9 cellular contexts compared by ENCODE assay signal in the genomic region with DNA sequence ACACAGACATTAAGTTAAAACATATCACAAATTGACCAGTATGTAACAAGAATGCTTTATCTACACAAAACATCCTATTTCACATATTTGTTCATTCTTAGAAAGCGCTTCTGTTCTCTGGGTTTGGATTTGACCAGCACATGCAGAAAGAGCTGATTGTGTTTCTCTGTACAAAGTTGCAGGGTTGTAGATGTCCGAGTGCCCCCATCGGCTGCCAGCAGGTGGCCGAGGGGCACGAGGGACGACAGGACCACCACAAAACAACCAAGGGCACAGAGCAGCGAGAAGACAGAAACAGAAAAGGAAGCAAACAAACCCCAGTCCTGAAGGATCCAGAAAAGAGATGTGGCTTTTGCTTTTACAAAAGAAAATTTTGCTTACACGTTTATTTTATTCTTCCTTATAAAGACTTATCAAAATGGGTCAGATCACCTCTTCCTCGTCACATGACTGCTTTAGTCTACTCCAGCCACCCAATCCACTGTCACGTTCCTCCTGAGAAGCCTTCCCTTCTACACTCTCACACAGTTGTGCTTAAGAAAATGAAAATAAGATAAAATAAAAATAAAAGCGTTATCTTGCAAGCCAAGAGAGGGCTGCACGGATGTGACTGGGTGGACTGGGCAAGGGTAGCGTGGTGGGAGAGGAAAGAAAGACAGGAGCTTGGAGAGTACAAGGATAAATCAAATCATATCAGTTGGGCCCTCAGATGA. TPM values are rescaled to one million over a fixed set of nuclear protein-coding genes. Genes with fewer than 3 reads are reported as not detected.
DNase-seq lines count a peak whose midpoint lies in the region; ATAC-seq and TF ChIP-seq lines count a peak whose summit lies in the region.
"Had no signal": no experiment of that assay in that cellular context is flagged by ENCODE, and none has a peak within 500 bp of the region (broad histone marks: within the 10 kb centered on the region; RNA-seq: fewer than 3 reads in every experiment).

No MANE protein-coding gene starts in this region.

- H3K27me3 Mint-ChIP-seq in activated naive CD8-positive, alpha-beta T cell treated with anti-CD3 and anti-CD28 coated beads, Interleukin-2, amount 50 U/mL, for 24 hours: peaks cover 82% of the 10 kb centered on the region
- H3K27me3 Mint-ChIP-seq in nephron progenitor cell (ENCODE audit: low read depth, poor library complexity): peaks cover 99% of the 10 kb centered on the region

- H3K36me3 ChIP-seq in KMS-11 (ENCODE audit: insufficient read depth) (no peaks in the 10 kb centered on the region), esophagus squamous epithelium (no peaks in the 10 kb centered on the region)

- no peak for ATAC-seq in activated naive CD8-positive, alpha-beta T cell treated with anti-CD3 and anti-CD28 coated beads, Interleukin-2, amount 50 U/mL, for 24 hours
- ATAC-seq in HG02840 (IDR thresholded peaks at IDR 0.05; ENCODE audit: low FRiP score, unreplicated experiment): no peak

- no peak for TF ChIP-seq POLR2A in esophagus squamous epithelium (IDR thresholded peaks at IDR 0.05)

- H3K4me1 ChIP-seq in KMS-11 (ENCODE audit: low read depth, poor library complexity, severe bottlenecking): peaks cover 16% of the 10 kb centered on the region
- H3K4me1 ChIP-seq in esophagus squamous epithelium: peaks cover 19 to 37% (median 22%) of the 10 kb centered on the region in 3 donors

- WGBS in esophagus squamous epithelium, 2 donors: 11 to 15% methylated on average over 13 of the region's 13 CpGs

- H3K4me2 ChIP-seq in KMS-11: peak overlapping the region; percentile 50

- H2AFZ ChIP-seq in KMS-11 (ENCODE audit: low read depth): peak overlapping the region; percentile 97

- no peaks in the 10 kb centered on the region for H3K79me2 ChIP-seq in KMS-11 (ENCODE audit: insufficient read depth, low read depth)

- H3K4me3 ChIP-seq in GM08714 (ENCODE audit: low read length) (peak overlapping the region; percentile 3; the same call in 1 of the 2 replicates), KMS-11 (IDR thresholded peaks at IDR 0.05; ENCODE audit: insufficient read depth, low read depth, low read length) (no peak overlapping the region), esophagus squamous epithelium (peak overlapping the region in 2 of 4 donors; percentile 50 to 71)

- peaks cover 22% of the 10 kb centered on the region for H3K9me3 Mint-ChIP-seq in activated naive CD8-positive, alpha-beta T cell treated with anti-CD3 and anti-CD28 coated beads, Interleukin-2, amount 50 U/mL, for 24 hours
- no peaks in the 10 kb centered on the region for H3K9me3 Mint-ChIP-seq in nephron progenitor cell

- H3K27ac ChIP-seq in KMS-11: peak overlapping the region; percentile 90
- no peak overlapping the region for H3K27ac ChIP-seq in esophagus squamous epithelium

- no peaks in the 10 kb centered on the region for H4K20me1 ChIP-seq in KMS-11 (ENCODE audit: insufficient read depth)

- no peak overlapping the region for H3K27ac Mint-ChIP-seq in activated naive CD8-positive, alpha-beta T cell treated with anti-CD3 and anti-CD28 coated beads, Interleukin-2, amount 50 U/mL, for 24 hours
- H3K27ac Mint-ChIP-seq in nephron progenitor cell: no peak overlapping the region

- TF ChIP-seq CTCF in KMS-11 (conservative IDR thresholded peaks at IDR 0.05; ENCODE audit: low read depth, low read length) (peak; percentile 36; the same call in 1 of the 2 replicates), nephron progenitor cell (IDR thresholded peaks at IDR 0.05) (peak; percentile 28), esophagus squamous epithelium (IDR thresholded peaks at IDR 0.05) (no peak)

- DNase-seq in activated naive CD8-positive, alpha-beta T cell treated with anti-CD3 and anti-CD28 coated beads, Interleukin-2, amount 50 U/mL, for 24 hours: no peak
- no peak for DNase-seq in nephron progenitor cell
- no peak for DNase-seq in mucosa of gallbladder (ENCODE audit: low spot score)
- DNase-seq in esophagus squamous epithelium (lab: John Stamatoyannopoulos, UW): no peak
- DNase-seq: midbrain had no signal

- H3K9ac ChIP-seq in KMS-11: peak overlapping the region; percentile 85

- intact Hi-C loops in esophagus squamous epithelium (cut with DNase I): no loop called here

- H3K9me3 ChIP-seq in esophagus squamous epithelium: no peaks in the 10 kb centered on the region

- peaks cover 22% of the 10 kb centered on the region for H3K4me1 Mint-ChIP-seq in activated naive CD8-positive, alpha-beta T cell treated with anti-CD3 and anti-CD28 coated beads, Interleukin-2, amount 50 U/mL, for 24 hours
- peaks cover 20% of the 10 kb centered on the region for H3K4me1 Mint-ChIP-seq in nephron progenitor cell

- peak overlapping the region; percentile 76 for H3K4me3 Mint-ChIP-seq in activated naive CD8-positive, alpha-beta T cell treated with anti-CD3 and anti-CD28 coated beads, Interleukin-2, amount 50 U/mL, for 24 hours
- H3K4me3 Mint-ChIP-seq in nephron progenitor cell: peak overlapping the region; percentile 79

- H3K36me3 Mint-ChIP-seq in activated naive CD8-positive, alpha-beta T cell treated with anti-CD3 and anti-CD28 coated beads, Interleukin-2, amount 50 U/mL, for 24 hours (ENCODE audit: low read depth): peaks cover 3% of the 10 kb centered on the region
- no peaks in the 10 kb centered on the region for H3K36me3 Mint-ChIP-seq in nephron progenitor cell (ENCODE audit: low read depth)

- H3K27me3 ChIP-seq in KMS-11 (ENCODE audit: insufficient read depth, low read depth) (no peaks in the 10 kb centered on the region), esophagus squamous epithelium (peaks cover 38 to 100% (median 52%) of the 10 kb centered on the region in 4 donors)

RNA-seq across cellular contexts. Expression of a gene that starts 9.5 kb away (rescaled TPM):
- total RNA-seq in mucosa of gallbladder: not detected
- total RNA-seq in esophagus squamous epithelium: not detected
- total RNA-seq: endothelial cell of umbilical vein had no signal

Comparison
In these comparisons a context has a peak if more than half of its experiments do, and no peak if none do; other contexts are left out.
1. CTCF ChIP-seq: peak in KMS-11 (single experiment) and nephron progenitor cell (single experiment); none in esophagus squamous epithelium (0 of 6).